Comparison of ENCODE assay signal across 11 cellular contexts in the genomic region with DNA sequence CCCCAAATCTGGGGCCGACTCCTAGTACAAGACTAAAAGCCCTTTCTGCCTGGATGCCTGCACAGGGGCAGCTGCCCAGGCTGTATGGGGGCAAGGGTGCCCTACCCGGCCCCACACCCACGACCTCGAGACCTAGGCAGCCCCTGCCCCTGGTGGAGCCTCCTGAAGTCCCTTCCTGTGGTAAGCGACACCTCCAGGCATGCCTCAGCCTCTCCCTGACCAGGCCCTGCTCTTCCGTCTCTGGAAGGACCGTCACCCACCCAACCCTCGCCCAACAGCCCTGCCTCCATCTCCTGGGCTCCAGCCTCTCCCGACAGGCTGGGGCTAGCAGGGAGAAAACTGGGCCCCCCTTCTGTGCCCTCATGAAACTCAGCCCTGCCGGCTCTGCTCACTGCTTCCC.
"Had no signal": no experiment of that assay in that cellular context is flagged by ENCODE, and none has a peak within 500 bp of the region (broad histone marks: within the 10 kb centered on the region; RNA-seq: fewer than 3 reads in every experiment).

No MANE protein-coding gene starts in this region.

- DNase-seq: H7, HFFc6, Karpas-422, KBM-7 had no signal

- ATAC-seq: GM23338, HCT116, HepG2 had no signal

- H3K4me1 Mint-ChIP-seq: GM23338 had no signal

- H3K27ac ChIP-seq: HL-60, KMS-11 had no signal

- H3K4me3 ChIP-seq: GM23338, HAP-1 had no signal

- H3K4me2 ChIP-seq: GM23338, KMS-11 had no signal

- H3K27me3 Mint-ChIP-seq: IgD-negative memory B cell had no signal

- H3K9me3 ChIP-seq: HAP-1 had no signal

- H3K36me3 ChIP-seq: HAP-1 had no signal

- H3K4me3 Mint-ChIP-seq: GM23338, HFFc6 had no signal

- H3K9me3 Mint-ChIP-seq: GM23338, HFFc6, IgD-negative memory B cell had no signal

- H3K9ac ChIP-seq: KMS-11 had no signal

- H2AFZ ChIP-seq: GM23338 had no signal

- H3K4me1 ChIP-seq: HAP-1 had no signal

- FAIRE-seq: HepG2 had no signal

- H3K27ac Mint-ChIP-seq: GM23338, HFFc6, IgD-negative memory B cell had no signal
